In genomic region chr18:36449451-36449850, GRCh38 we compare ENCODE assay signal across 1 cellular context.
TF ChIP-seq lines count a peak whose summit lies in the region.

No MANE protein-coding gene starts in this region.

TF ChIP-seq in H1, 55 proteins besides CTCF, POLR2A, EP300 and RAD21:
- no peak for TF ChIP-seq ATF2 (IDR thresholded peaks at IDR 0.05; ENCODE audit: low read length)
- TF ChIP-seq BRCA1 (IDR thresholded peaks at IDR 0.05; ENCODE audit: low read depth, low read length), result no peak
- TF ChIP-seq BCL11A (IDR thresholded peaks at IDR 0.05; ENCODE audit: low read depth in 2 of 2, low read length in 2 of 2), result no peak
- TF ChIP-seq TEAD4 (IDR thresholded peaks at IDR 0.05; ENCODE audit: low read depth, low read length), result peak; percentile 72
- TF ChIP-seq EZH2 (IDR thresholded peaks at IDR 0.05; ENCODE audit: low read depth, low read length, severe bottlenecking), result no peak
TF ChIP-seq in H1: peak in this region for 1.
